ENCODE assay signal across 1 cellular context in the genomic region with DNA sequence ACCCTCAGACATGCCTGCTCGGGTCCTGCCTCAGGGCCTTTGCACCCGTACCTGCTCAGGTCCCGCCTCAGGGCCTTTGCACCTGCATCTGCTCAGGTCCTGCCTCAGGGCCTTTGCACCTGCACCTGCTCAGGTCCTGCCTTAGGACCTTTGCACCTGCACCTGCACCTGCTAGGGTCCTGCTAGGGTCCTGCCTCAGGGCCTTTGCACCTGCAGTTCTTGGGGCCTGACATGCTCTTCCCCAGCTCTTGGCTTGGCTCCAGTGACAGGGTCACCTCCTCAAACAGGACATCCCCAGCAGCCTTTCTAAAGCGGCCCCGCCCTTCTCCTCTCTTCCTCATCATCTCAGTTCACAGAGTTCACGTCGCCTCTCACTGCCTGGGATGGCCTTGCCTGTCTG.
TF ChIP-seq lines count a peak whose summit lies in the region.

No MANE protein-coding gene starts in this region.

TF ChIP-seq in K562, 482 proteins besides CTCF, POLR2A, EP300 and RAD21:
- TF ChIP-seq PTBP1 (IDR thresholded peaks at IDR 0.05; ENCODE audit: low read depth, low read length), result peak; percentile 81; the same call in 1 of the 2 replicates
- no peak for TF ChIP-seq ZNF140 (CRISPR knock-in tag; IDR thresholded peaks at IDR 0.05)
- TF ChIP-seq RBM25 (IDR thresholded peaks at IDR 0.05; ENCODE audit: low read depth, low read length, severe bottlenecking), result peak; percentile 88
- no peak for TF ChIP-seq CREB5 (CRISPR knock-in tag; IDR thresholded peaks at IDR 0.05)
- no peak for TF ChIP-seq MTA3 (IDR thresholded peaks at IDR 0.05; ENCODE audit: borderline replicate concordance)
- TF ChIP-seq HNRNPUL1 (IDR thresholded peaks at IDR 0.05; ENCODE audit: low read length), result no peak
- TF ChIP-seq CHD4 (IDR thresholded peaks at IDR 0.05; ENCODE audit: insufficient read depth, insufficient replicate concordance, low read depth, low read length, poor library complexity, severe bottlenecking), result no peak
- TF ChIP-seq RB1 (IDR thresholded peaks at IDR 0.05; ENCODE audit: low read depth), result no peak
- TF ChIP-seq KDM1A (IDR thresholded peaks at IDR 0.05), result peak; percentile 31 to 57; a peak in 2 of 4 replicates
- 0 out of 2 replicates have a peak, but pooled peaks have one; percentile 26 for TF ChIP-seq NFIC (IDR thresholded peaks at IDR 0.05)
- TF ChIP-seq KLF13 (tag; IDR thresholded peaks at IDR 0.05; ENCODE audit: borderline replicate concordance, low read depth), result no peak
- TF ChIP-seq SMARCA5 (IDR thresholded peaks at IDR 0.05), result peak; percentile 93; the same call in 1 of the 2 replicates
- TF ChIP-seq PHF8 (IDR thresholded peaks at IDR 0.05; ENCODE audit: borderline replicate concordance, low read length), result no peak
- TF ChIP-seq RCOR1 (IDR thresholded peaks at IDR 0.05; ENCODE audit: borderline replicate concordance in 1 of 2, low read depth in 2 of 2, low read length in 2 of 2), result 0 out of 4 replicates have a peak, but pooled peaks of 1 of the 2 experiments have one; percentile 32
- TF ChIP-seq CEBPG (CRISPR knock-in tag; IDR thresholded peaks at IDR 0.05), result no peak
- no peak for TF ChIP-seq CEBPG (tag; conservative IDR thresholded peaks at IDR 0.05 in 1 of 2, IDR thresholded peaks at IDR 0.05 in 1 of 2)
- TF ChIP-seq BCOR (IDR thresholded peaks at IDR 0.05), result peak; percentile 70
- TF ChIP-seq, protein P1, sequence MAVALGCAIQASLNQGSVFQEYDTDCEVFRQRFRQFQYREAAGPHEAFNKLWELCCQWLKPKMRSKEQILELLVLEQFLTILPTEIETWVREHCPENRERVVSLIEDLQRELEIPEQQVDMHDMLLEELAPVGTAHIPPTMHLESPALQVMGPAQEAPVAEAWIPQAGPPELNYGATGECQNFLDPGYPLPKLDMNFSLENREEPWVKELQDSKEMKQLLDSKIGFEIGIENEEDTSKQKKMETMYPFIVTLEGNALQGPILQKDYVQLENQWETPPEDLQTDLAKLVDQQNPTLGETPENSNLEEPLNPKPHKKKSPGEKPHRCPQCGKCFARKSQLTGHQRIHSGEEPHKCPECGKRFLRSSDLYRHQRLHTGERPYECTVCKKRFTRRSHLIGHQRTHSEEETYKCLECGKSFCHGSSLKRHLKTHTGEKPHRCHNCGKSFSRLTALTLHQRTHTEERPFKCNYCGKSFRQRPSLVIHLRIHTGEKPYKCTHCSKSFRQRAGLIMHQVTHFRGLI (CRISPR knock-in tag; IDR thresholded peaks at IDR 0.05), result no peak
